Comparison of ENCODE assay signal across 8 cellular contexts in genomic region chr12:107670999-107671643, GRCh38. TPM values are rescaled to one million over a fixed set of nuclear protein-coding genes. Genes with fewer than 3 reads are reported as not detected.
DNase-seq lines count a peak whose midpoint lies in the region; ATAC-seq, FAIRE-seq and TF ChIP-seq lines count a peak whose summit lies in the region.

No MANE protein-coding gene starts in this region.

- dilution Hi-C loops in keratinocyte (cut with MboI; ENCODE audit: extremely low pct_ligation_motif_present, low sequenced_read_pairs): no loop called here

- no peaks in the 10 kb centered on the region for H3K9me1 ChIP-seq in keratinocyte (ENCODE audit: control insufficient read depth, extremely low read depth, insufficient read depth, low read length)

- H3K4me3 Mint-ChIP-seq in type B pancreatic cell: no peak overlapping the region

- no peaks in the 10 kb centered on the region for H3K36me3 Mint-ChIP-seq in type B pancreatic cell

- TF ChIP-seq CTCF in GM06990 (IDR thresholded peaks at IDR 0.05; ENCODE audit: insufficient read depth, low read length, poor library complexity, severe bottlenecking) (peak; percentile 91), LNCAP (IDR thresholded peaks at IDR 0.05) (peak; percentile 78), keratinocyte (optimal IDR thresholded peaks at IDR 0.05 in 1 of 3, IDR thresholded peaks at IDR 0.05 in 1 of 3, conservative IDR thresholded peaks at IDR 0.05 in 1 of 3; ENCODE audit: extremely low read depth in 1 of 3, insufficient read depth in 2 of 3, low read length in 3 of 3) (peak; percentile 51 to 74 (median 70)), type B pancreatic cell (conservative IDR thresholded peaks at IDR 0.05) (peak; percentile 74)

- DNase-seq in GM06990 (ENCODE audit: extremely low read depth, insufficient read length): peak; percentile 34
- DNase-seq in activated naive CD4-positive, alpha-beta T cell treated with Interleukin-2 at 50 U/mL for 16 hours: peak; percentile 37
- no peak for DNase-seq in keratinocyte (ENCODE audit: low read depth, low spot score)
- DNase-seq in type B pancreatic cell (ENCODE audit: extremely low spot score, unreplicated experiment): no peak
- no peak for DNase-seq in NCI-H128 (lab: John Stamatoyannopoulos, UW; ENCODE audit: unreplicated experiment)

- H3K79me2 ChIP-seq in keratinocyte (ENCODE audit: control insufficient read depth, insufficient read depth, low read length): no peaks in the 10 kb centered on the region

- no peak overlapping the region for H3K27ac Mint-ChIP-seq in type B pancreatic cell

- FAIRE-seq in keratinocyte (lab: Jason Lieb, UNC): no peak

- H3K4me3 ChIP-seq in GM06990 (replicated peaks; ENCODE audit: low read depth, low read length) (no peak overlapping the region), keratinocyte (ENCODE audit: control insufficient read depth in 2 of 3, extremely low read depth in 1 of 3, insufficient read depth in 2 of 3, low read depth in 1 of 3, low read length in 3 of 3) (no peak overlapping the region)

- no peak overlapping the region for H3K4me2 ChIP-seq in keratinocyte (ENCODE audit: control insufficient read depth, extremely low read depth, insufficient read depth, low read depth, low read length)

- H3K27me3 ChIP-seq in GM06990 (replicated peaks; ENCODE audit: control insufficient read depth, insufficient read depth, low read length): peaks cover 4% of the 10 kb centered on the region
- peaks cover 7% of the 10 kb centered on the region for H3K27me3 ChIP-seq in keratinocyte (ENCODE audit: control insufficient read depth, extremely low read depth, insufficient read depth, low read length)

- ATAC-seq in HG02973 (IDR thresholded peaks at IDR 0.05; ENCODE audit: unreplicated experiment) (no peak), HG03196 (IDR thresholded peaks at IDR 0.05; ENCODE audit: unreplicated experiment) (no peak)

- no peaks in the 10 kb centered on the region for H3K4me1 ChIP-seq in keratinocyte (ENCODE audit: control insufficient read depth, extremely low read depth, insufficient read depth, low read length)

- H3K9ac ChIP-seq in keratinocyte (ENCODE audit: control insufficient read depth, extremely low read depth, insufficient read depth, low read length): no peak overlapping the region

- no peaks in the 10 kb centered on the region for H3K9me3 ChIP-seq in keratinocyte (ENCODE audit: control insufficient read depth, low read depth, low read length)

- H3K36me3 ChIP-seq in GM06990 (ENCODE audit: control insufficient read depth, insufficient read depth, low read length) (no peaks in the 10 kb centered on the region), keratinocyte (ENCODE audit: control insufficient read depth in 2 of 2, extremely low read depth in 1 of 2, insufficient read depth in 2 of 2, low read length in 2 of 2) (no peaks in the 10 kb centered on the region)

- no peak overlapping the region for H2AFZ ChIP-seq in keratinocyte (ENCODE audit: control insufficient read depth, low read length)

- H3K9me3 Mint-ChIP-seq in type B pancreatic cell: no peaks in the 10 kb centered on the region

- H4K20me1 ChIP-seq in keratinocyte (ENCODE audit: control insufficient read depth, extremely low read depth, insufficient read depth, low read length): no peaks in the 10 kb centered on the region

- H3K27me3 Mint-ChIP-seq in type B pancreatic cell: peaks cover 42% of the 10 kb centered on the region

- H3K27ac ChIP-seq in keratinocyte (ENCODE audit: control insufficient read depth, insufficient read depth, low read length): no peak overlapping the region

- no peaks in the 10 kb centered on the region for H3K4me1 Mint-ChIP-seq in type B pancreatic cell (ENCODE audit: unreplicated experiment)

RNA-seq across cellular contexts. Expression of gene PWP1, which starts 14.5 kb away (rescaled TPM):
- 82.0 to 221 TPM (median 137 TPM) in 3 replicates for polyA plus RNA-seq in keratinocyte
- polyA plus RNA-seq in keratinocyte (2011; ENCODE audit: low read depth): 74.3 TPM
- 120 and 188 TPM in 2 replicates for polyA plus RNA-seq in keratinocyte (2011; cell fraction: cytosol; rRNA removed)
- 161 and 231 TPM in 2 replicates for polyA plus RNA-seq in keratinocyte (2011; cell fraction: nucleus; rRNA removed)
- polyA plus RNA-seq in keratinocyte (2012; ENCODE audit: low replicate concordance): 41.5 and 79.6 TPM in 2 replicates
- 14.5 to 67.1 TPM (median 42.0 TPM) in 3 replicates for polyA minus RNA-seq in keratinocyte
- 98.2 TPM for polyA minus RNA-seq in keratinocyte (2011; cell fraction: cytosol; rRNA and poly(A)+ RNA removed)
- polyA minus RNA-seq in keratinocyte (2011; cell fraction: nucleus; rRNA and poly(A)+ RNA removed): 27.0 and 50.0 TPM in 2 replicates
- 33.5 and 33.6 TPM in 2 replicates for total RNA-seq in type B pancreatic cell (ENCODE audit: low replicate concordance)

Comparison
In these comparisons a context has a peak if more than half of its experiments do, and no peak if none do; other contexts are left out.
1. DNase-seq: peak in GM06990 (single experiment) and activated naive CD4-positive, alpha-beta T cell treated with Interleukin-2 at 50 U/mL for 16 hours (single experiment); none in keratinocyte (single experiment), type B pancreatic cell (single experiment) and NCI-H128 (single experiment).
2. Peak in every context shown above with its lines, with median percentiles within 50 percentile points of each other: CTCF ChIP-seq.